ENCODE assay signal across 15 cellular contexts in genomic region chr9:116027511-116027910, GRCh38.
DNase-seq lines count a peak whose midpoint lies in the region; TF ChIP-seq lines count a peak whose summit lies in the region.
"Had no signal": no experiment of that assay in that cellular context is flagged by ENCODE, and none has a peak within 500 bp of the region (broad histone marks: within the 10 kb centered on the region; RNA-seq: fewer than 3 reads in every experiment).

No MANE protein-coding gene starts in this region.

- TF ChIP-seq CTCF in choroid plexus epithelial cell (conservative IDR thresholded peaks at IDR 0.05; ENCODE audit: low read depth, low read length) (no peak), osteoblast (IDR thresholded peaks at IDR 0.05; ENCODE audit: extremely low read depth, low read depth, low read length) (no peak), mesothelial cell of epicardium (IDR thresholded peaks at IDR 0.05; ENCODE audit: unreplicated experiment) (no peak)

- DNase-seq in COLO829 (ENCODE audit: low spot score), result peak; percentile 88
- peak; percentile 71 for DNase-seq in NCI-H226
- peak; percentile 94 for DNase-seq in choroid plexus epithelial cell (ENCODE audit: low read depth)
- DNase-seq in osteoblast (ENCODE audit: insufficient read length, low spot score, missing footprints), result no peak
- no peak for DNase-seq in Kasumi-1 (lab: John Stamatoyannopoulos, UW)
- DNase-seq in NCI-H146 treated with DMSO at 0.1 percent for 48 hours (lab: John Stamatoyannopoulos, UW; ENCODE audit: unreplicated experiment), result no peak
- no peak for DNase-seq in cardiac septum (ENCODE audit: low spot score)
- DNase-seq in mesothelial cell of epicardium (ENCODE audit: low spot score in 2 of 2, unreplicated experiment in 2 of 2), result no peak
- DNase-seq: H7; NCI-H187; stimulated activated CD4-positive, alpha-beta T cell treated with anti-CD3 and anti-CD28 coated beads, Interleukin-4, amount 100 ng/mL, for 1 hour; stimulated activated naive B cell treated with anti-CD40 and anti-IgM and Interleukin-4, amounts not matched to agents 10 μg/mL and 1 μg/mL and 100 μg/mL, for 72 hours had no signal

- H3K36me3 Mint-ChIP-seq in mesothelial cell of epicardium, result peaks cover 1% of the 10 kb centered on the region
- H3K36me3 Mint-ChIP-seq: IgD-negative memory B cell; stimulated activated naive B cell treated with anti-CD40 and anti-IgM and Interleukin-4, amounts not matched to agents 10 μg/mL and 1 μg/mL and 100 μg/mL, for 72 hours had no signal

- H3K4me2 ChIP-seq in osteoblast (ENCODE audit: insufficient read depth, low read length), result no peak overlapping the region

- H3K9me3 ChIP-seq in osteoblast (ENCODE audit: low read depth, low read length), result no peaks in the 10 kb centered on the region
- H3K9me3 ChIP-seq: prostate gland had no signal

- no peak overlapping the region for H3K27ac Mint-ChIP-seq in mesothelial cell of epicardium
- H3K27ac Mint-ChIP-seq: IgD-negative memory B cell; stimulated activated naive B cell treated with anti-CD40 and anti-IgM and Interleukin-4, amounts not matched to agents 10 μg/mL and 1 μg/mL and 100 μg/mL, for 72 hours had no signal

- H3K4me3 Mint-ChIP-seq in mesothelial cell of epicardium, result no peak overlapping the region
- H3K4me3 Mint-ChIP-seq: IgD-negative memory B cell; stimulated activated naive B cell treated with anti-CD40 and anti-IgM and Interleukin-4, amounts not matched to agents 10 μg/mL and 1 μg/mL and 100 μg/mL, for 72 hours had no signal

- H2AFZ ChIP-seq in osteoblast (ENCODE audit: low read length), result peak overlapping the region; percentile 9

- intact Hi-C loops in cardiac septum (cut with DNase I), result no loop called here

- no peaks in the 10 kb centered on the region for H3K79me2 ChIP-seq in osteoblast (ENCODE audit: insufficient read depth, low read length)

- H3K27ac ChIP-seq in osteoblast (ENCODE audit: low read depth, low read length), result peak overlapping the region; percentile 74
- H3K27ac ChIP-seq: prostate gland, SK-N-MC had no signal

- H4K20me1 ChIP-seq in osteoblast (ENCODE audit: insufficient read depth, low read length), result no peaks in the 10 kb centered on the region

- no peak overlapping the region for H3K4me3 ChIP-seq in choroid plexus epithelial cell (ENCODE audit: low read depth, low read length)
- H3K4me3 ChIP-seq in osteoblast (ENCODE audit: insufficient read depth, low read length), result no peak overlapping the region
- H3K4me3 ChIP-seq: prostate gland, SK-N-MC had no signal

- no peaks in the 10 kb centered on the region for H3K36me3 ChIP-seq in osteoblast (ENCODE audit: insufficient read depth, low read length)
- H3K36me3 ChIP-seq: prostate gland had no signal

- H3K4me1 Mint-ChIP-seq in mesothelial cell of epicardium, result no peaks in the 10 kb centered on the region
- H3K4me1 Mint-ChIP-seq: IgD-negative memory B cell; stimulated activated naive B cell treated with anti-CD40 and anti-IgM and Interleukin-4, amounts not matched to agents 10 μg/mL and 1 μg/mL and 100 μg/mL, for 72 hours had no signal

- H3K27me3 Mint-ChIP-seq in mesothelial cell of epicardium (ENCODE audit: low read depth), result no peaks in the 10 kb centered on the region
- H3K27me3 Mint-ChIP-seq: IgD-negative memory B cell; stimulated activated naive B cell treated with anti-CD40 and anti-IgM and Interleukin-4, amounts not matched to agents 10 μg/mL and 1 μg/mL and 100 μg/mL, for 72 hours had no signal

- no peaks in the 10 kb centered on the region for H3K27me3 ChIP-seq in osteoblast (ENCODE audit: insufficient read depth, low read length)

- H3K4me1 ChIP-seq in osteoblast (ENCODE audit: insufficient read depth, low read length), result peaks cover 13% of the 10 kb centered on the region
- H3K4me1 ChIP-seq: prostate gland had no signal

- peaks cover 27% of the 10 kb centered on the region for H3K9me3 Mint-ChIP-seq in mesothelial cell of epicardium

Comparison
In these comparisons a context has a peak if more than half of its experiments do, and no peak if none do; other contexts are left out.
1. DNase-seq: peak in COLO829 (single experiment), NCI-H226 (single experiment) and choroid plexus epithelial cell (single experiment); none in osteoblast (single experiment), Kasumi-1 (0 of 2), NCI-H146 treated with DMSO at 0.1 percent for 48 hours (single experiment), cardiac septum (single experiment) and mesothelial cell of epicardium (0 of 2).